In genomic region chr2:159617651-159618050, GRCh38 we compare ENCODE assay signal across 1 cellular context.
TF ChIP-seq lines count a peak whose summit lies in the region.

No MANE protein-coding gene starts in this region.

TF ChIP-seq in SK-N-SH, 30 proteins besides CTCF, POLR2A, EP300 and RAD21 (continued from another document):
- TF ChIP-seq USF2 (IDR thresholded peaks at IDR 0.05; ENCODE audit: borderline replicate concordance, low read depth, low read length) (no peak), ZBTB33 (IDR thresholded peaks at IDR 0.05; ENCODE audit: borderline replicate concordance, low read depth) (no peak), SIN3A (IDR thresholded peaks at IDR 0.05; ENCODE audit: borderline replicate concordance, low read depth, low read length) (peak; percentile 48; the same call in 1 of the 2 replicates), SMC3 (IDR thresholded peaks at IDR 0.05; ENCODE audit: low read depth, low read length) (no peak), TEAD4 (IDR thresholded peaks at IDR 0.05; ENCODE audit: borderline replicate concordance, insufficient read depth) (no peak), NRF1 (IDR thresholded peaks at IDR 0.05; ENCODE audit: low read depth, low read length) (no peak), MXI1 (IDR thresholded peaks at IDR 0.05; ENCODE audit: low read depth, low read length) (no peak)
